Comparison of ENCODE assay signal across 21 cellular contexts in the genomic region with DNA sequence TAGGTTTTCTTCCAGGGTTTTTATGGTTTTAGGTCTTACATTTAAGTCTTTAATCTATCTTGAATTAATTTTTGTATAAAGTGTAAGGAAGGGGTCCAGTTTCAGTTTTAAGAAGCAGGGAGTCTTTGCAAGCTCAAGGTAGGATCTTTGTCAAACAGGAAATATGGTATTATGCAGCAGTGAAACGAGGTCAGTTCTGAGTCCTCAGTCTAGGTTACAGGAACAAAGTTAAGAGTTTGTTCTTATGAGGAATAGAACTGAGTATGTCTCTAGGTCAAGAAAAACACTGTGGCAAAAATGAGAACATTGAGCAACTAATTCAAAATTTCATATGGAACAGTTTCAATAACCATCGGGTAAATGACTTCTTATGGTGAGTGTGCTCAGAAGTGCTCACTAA.
"Had no signal": no experiment of that assay in that cellular context is flagged by ENCODE, and none has a peak within 500 bp of the region (broad histone marks: within the 10 kb centered on the region; RNA-seq: fewer than 3 reads in every experiment).

No MANE protein-coding gene starts in this region.

- H3K9me3 ChIP-seq: sigmoid colon, thyroid gland had no signal

- H3K4me1 Mint-ChIP-seq: endodermal cell, nephron had no signal

- DNase-seq: activated CD4-positive, alpha-beta T cell treated with anti-CD3 and anti-CD28 coated beads for 1 hour; activated CD4-positive, alpha-beta T cell treated with anti-CD3 and anti-CD28 coated beads, Interleukin-2, amount 50 U/mL, for 48 hours; activated naive CD4-positive, alpha-beta T cell treated with anti-CD3 and anti-CD28 coated beads for 36 hours; anterior cingulate cortex; central memory CD4-positive, alpha-beta T cell; dorsolateral prefrontal cortex; endodermal cell; foreskin melanocyte; glutamatergic neuron; hippocampal formation; left cardiac atrium; mesendoderm; nucleus accumbens; posterior cingulate gyrus; sigmoid colon; stimulated activated CD4-positive, alpha-beta T cell treated with anti-CD3 and anti-CD28 coated beads, Interleukin-4, amount 100 ng/mL, for 4 hours; stimulated activated naive CD4-positive, alpha-beta T cell; thyroid gland had no signal

- H3K27ac Mint-ChIP-seq: activated naive CD4-positive, alpha-beta T cell treated with anti-CD3 and anti-CD28 coated beads for 36 hours; brain; endodermal cell; nephron had no signal

- H3K4me1 ChIP-seq: thyroid gland had no signal

- H3K4me3 Mint-ChIP-seq: activated naive CD4-positive, alpha-beta T cell treated with anti-CD3 and anti-CD28 coated beads for 36 hours; brain; endodermal cell; nephron had no signal

- H3K27ac ChIP-seq: dorsolateral prefrontal cortex, sigmoid colon, thyroid gland, VCaP had no signal

- H3K27me3 ChIP-seq: dorsolateral prefrontal cortex, sigmoid colon, thyroid gland had no signal

- H3K9me3 Mint-ChIP-seq: activated naive CD4-positive, alpha-beta T cell treated with anti-CD3 and anti-CD28 coated beads for 36 hours; brain; endodermal cell; nephron had no signal

- H3K4me3 ChIP-seq: dorsolateral prefrontal cortex, sigmoid colon, thyroid gland had no signal

- H3K36me3 ChIP-seq: sigmoid colon, thyroid gland had no signal

- H3K36me3 Mint-ChIP-seq: brain had no signal

- ATAC-seq: left cardiac atrium had no signal
